In genomic region chr17:65121916-65122821, GRCh38 we compare ENCODE assay signal across 8 cellular contexts. TPM values are rescaled to one million over a fixed set of nuclear protein-coding genes. Genes with fewer than 3 reads are reported as not detected.
DNase-seq lines count a peak whose midpoint lies in the region; ATAC-seq lines count a peak whose summit lies in the region.

No MANE protein-coding gene starts in this region.

- H3K23ac ChIP-seq in trophoblast cell (ENCODE audit: low read length), result no peak overlapping the region

- no peak overlapping the region for H3K14ac ChIP-seq in trophoblast cell (ENCODE audit: low read length)

- peak overlapping the region; percentile 53 for H3K4me3 ChIP-seq in NT2/D1 (ENCODE audit: insufficient read length, low read depth)
- peak overlapping the region; percentile 69 for H3K4me3 ChIP-seq in effector memory CD4-positive, alpha-beta T cell (ENCODE audit: insufficient read depth, low read depth, low read length, poor library complexity, severe bottlenecking)
- H3K4me3 ChIP-seq in trophoblast cell (ENCODE audit: low read depth, low read length), result no peak overlapping the region

- no peak overlapping the region for H2BK120ac ChIP-seq in trophoblast cell (ENCODE audit: insufficient read depth, low read length, poor library complexity)

- no peak overlapping the region for H3K4me2 ChIP-seq in trophoblast cell (ENCODE audit: low read length)

- no peak overlapping the region for H3K18ac ChIP-seq in trophoblast cell (ENCODE audit: low read length)

- H3K27me3 ChIP-seq in NT2/D1 (ENCODE audit: insufficient read depth, insufficient read length) (no peaks in the 10 kb centered on the region), trophoblast cell (ENCODE audit: insufficient read depth, low read length) (no peaks in the 10 kb centered on the region)
- no peaks in the 10 kb centered on the region for H3K27me3 ChIP-seq in effector memory CD4-positive, alpha-beta T cell (replicated peaks; ENCODE audit: control insufficient read depth, insufficient read depth, low read length, poor library complexity, severe bottlenecking)

- H3K27ac ChIP-seq in effector memory CD4-positive, alpha-beta T cell (ENCODE audit: insufficient read depth, low read length, poor library complexity, severe bottlenecking), result peak overlapping the region; percentile 64
- no peak overlapping the region for H3K27ac ChIP-seq in trophoblast cell (ENCODE audit: low read depth, low read length)

- WGBS in trophoblast cell (ENCODE audit: extremely low coverage, insufficient coverage, insufficient read length), result no CpG with 5 or more reads among the region's 12 CpGs

- H3K4ac ChIP-seq in trophoblast cell (ENCODE audit: low read depth, low read length), result no peak overlapping the region

- ATAC-seq in GM21390 (IDR thresholded peaks at IDR 0.05; ENCODE audit: unreplicated experiment) (peak; percentile 51), GM19324 (IDR thresholded peaks at IDR 0.05; ENCODE audit: low FRiP score, unreplicated experiment) (no peak)

- no peak overlapping the region for H2BK12ac ChIP-seq in trophoblast cell (ENCODE audit: low read length)

- H4K8ac ChIP-seq in trophoblast cell (ENCODE audit: low read depth, low read length), result peak overlapping the region; percentile 84

- H3K79me2 ChIP-seq in trophoblast cell (ENCODE audit: control insufficient read depth, insufficient read depth, low read length, poor library complexity), result no peaks in the 10 kb centered on the region

- peaks cover 4% of the 10 kb centered on the region for H3K79me1 ChIP-seq in trophoblast cell (ENCODE audit: low read length)

- H3K9me3 ChIP-seq in NT2/D1 (ENCODE audit: insufficient read depth, low read length) (no peaks in the 10 kb centered on the region), trophoblast cell (ENCODE audit: insufficient read depth, low read depth, low read length) (no peaks in the 10 kb centered on the region)
- H3K9me3 ChIP-seq in effector memory CD4-positive, alpha-beta T cell (ENCODE audit: control insufficient read depth, low read length), result no peaks in the 10 kb centered on the region

- no peak overlapping the region for H4K12ac ChIP-seq in trophoblast cell (ENCODE audit: low read depth, low read length)

- H2AFZ ChIP-seq in trophoblast cell (ENCODE audit: insufficient read depth, low read length, poor library complexity), result no peak overlapping the region

- H2AK5ac ChIP-seq in trophoblast cell (ENCODE audit: low read length), result no peak overlapping the region

- H2BK5ac ChIP-seq in trophoblast cell (ENCODE audit: low read depth, low read length, poor library complexity), result no peak overlapping the region

- H3K4me1 ChIP-seq in NT2/D1 (ENCODE audit: insufficient read depth, insufficient read length) (no peaks in the 10 kb centered on the region), trophoblast cell (ENCODE audit: control insufficient read depth in 1 of 2, insufficient read depth in 2 of 2, low read length in 2 of 2) (no peaks in the 10 kb centered on the region)
- H3K4me1 ChIP-seq in effector memory CD4-positive, alpha-beta T cell (ENCODE audit: control insufficient read depth, insufficient read depth, low read length, poor library complexity, severe bottlenecking), result peaks cover 9% of the 10 kb centered on the region

- H3K36me3 ChIP-seq in NT2/D1 (ENCODE audit: insufficient read depth, insufficient read length, low read length), result no peaks in the 10 kb centered on the region
- no peaks in the 10 kb centered on the region for H3K36me3 ChIP-seq in effector memory CD4-positive, alpha-beta T cell (ENCODE audit: control insufficient read depth, insufficient read depth, low read length)
- no peaks in the 10 kb centered on the region for H3K36me3 ChIP-seq in trophoblast cell (ENCODE audit: control insufficient read depth in 1 of 2, insufficient read depth in 2 of 2, low read length in 2 of 2)

- H4K91ac ChIP-seq in trophoblast cell (ENCODE audit: low read depth, low read length), result no peak overlapping the region

- H3K9ac ChIP-seq in NT2/D1 (ENCODE audit: insufficient read length, low read depth) (peak overlapping the region; percentile 65), trophoblast cell (ENCODE audit: low read length) (no peak overlapping the region)

- no peak for DNase-seq in NT2/D1 (ENCODE audit: low read depth, low spot score)
- no peak for DNase-seq in effector memory CD4-positive, alpha-beta T cell
- DNase-seq in trophoblast cell, result peak in 1 of 2 donors; percentile 2
- DNase-seq in SW480 (ENCODE audit: low spot score), result no peak
- no peak for DNase-seq in DMS79 (lab: John Stamatoyannopoulos, UW)
- no peak for DNase-seq in NCI-H446 (lab: John Stamatoyannopoulos, UW)

RNA-seq across cellular contexts. Expression of gene RGS9, which starts 15.0 kb away (rescaled TPM):
- 7.3 and 8.2 TPM in 2 replicates for polyA plus RNA-seq in trophoblast cell (2013)
